ENCODE assay signal across 11 cellular contexts in the genomic region with DNA sequence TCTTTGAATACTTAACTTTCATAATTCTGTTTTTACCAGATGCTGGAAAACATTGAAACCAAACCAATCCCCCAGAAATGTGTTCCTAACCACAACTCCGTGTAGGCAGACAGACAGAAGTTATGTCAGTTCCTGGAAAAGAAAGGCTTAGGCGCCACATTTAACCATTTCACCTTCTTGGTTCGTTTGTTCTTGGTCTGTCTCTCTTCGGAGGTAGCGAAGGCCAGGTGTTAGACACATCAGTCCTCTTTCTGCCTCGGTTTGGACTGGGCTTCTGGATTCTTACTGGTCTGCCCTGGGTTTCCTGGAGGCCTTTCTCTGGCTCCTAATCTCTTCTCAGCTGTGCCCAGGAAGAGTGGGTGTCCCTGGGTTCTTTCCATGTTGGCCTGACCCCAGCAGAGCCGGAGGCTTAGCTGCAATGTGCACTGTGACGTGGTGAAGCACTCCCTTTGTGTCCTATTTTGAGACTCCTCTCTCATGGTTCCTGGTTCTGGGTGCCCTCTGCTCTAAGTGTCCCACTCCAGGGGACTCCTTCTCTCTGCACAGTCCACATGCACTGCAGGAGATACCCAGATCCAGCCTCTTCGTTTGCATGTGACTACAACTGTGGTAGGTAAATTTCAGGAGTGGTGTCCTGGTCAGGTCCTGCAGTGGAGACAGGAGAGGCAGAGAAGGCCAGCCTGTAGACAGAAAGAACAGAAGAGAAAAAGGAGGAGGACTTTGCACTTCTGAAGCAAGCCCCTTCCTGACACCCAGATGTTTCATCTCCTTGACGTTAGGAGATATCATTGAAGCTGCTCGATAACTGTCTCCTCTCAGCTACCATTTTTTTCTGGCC. TPM values are rescaled to one million over a fixed set of nuclear protein-coding genes. Genes with fewer than 3 reads are reported as not detected.
DNase-seq lines count a peak whose midpoint lies in the region; ATAC-seq and TF ChIP-seq lines count a peak whose summit lies in the region.
"Had no signal": no experiment of that assay in that cellular context is flagged by ENCODE, and none has a peak within 500 bp of the region (broad histone marks: within the 10 kb centered on the region; RNA-seq: fewer than 3 reads in every experiment).

No MANE protein-coding gene starts in this region.

- H3K27ac ChIP-seq in SJSA1 = peak overlapping the region; percentile 10
- H3K27ac ChIP-seq in sigmoid colon = peak overlapping the region; percentile 23 to 58 (median 47)
- H3K27ac ChIP-seq in mesendoderm (ENCODE audit: low read depth, low read length) = no peak overlapping the region

- WGBS in sigmoid colon, 2 donors = 59 to 71% methylated on average over 11 of the region's 11 CpGs
- no CpG with 5 or more reads among the region's 11 CpGs for WGBS in mesendoderm (ENCODE audit: extremely low coverage, insufficient coverage, low lambda C conversion rate)

- no peaks in the 10 kb centered on the region for H3K27me3 ChIP-seq in SJSA1 (replicated peaks)
- H3K27me3 ChIP-seq in sigmoid colon = no peaks in the 10 kb centered on the region
- H3K27me3 ChIP-seq in mesendoderm (ENCODE audit: insufficient read depth, low read length, poor library complexity) = no peaks in the 10 kb centered on the region

- no peak overlapping the region for H3K23ac ChIP-seq in mesendoderm (ENCODE audit: low read length)

- H3K36me3 ChIP-seq in SJSA1 = no peaks in the 10 kb centered on the region
- H3K36me3 ChIP-seq in sigmoid colon = no peaks in the 10 kb centered on the region
- H3K36me3 ChIP-seq in mesendoderm (ENCODE audit: control insufficient read depth, insufficient read depth, low read length) = no peaks in the 10 kb centered on the region

- no peak overlapping the region for H3K4me2 ChIP-seq in mesendoderm (ENCODE audit: low read length)

- no peaks in the 10 kb centered on the region for H3K79me1 ChIP-seq in mesendoderm (ENCODE audit: low read length)

- peak; percentile 75 for DNase-seq in GM03348 (ENCODE audit: low spot score)
- peak in 1 of 2 experiments; percentile 43 for DNase-seq in SJSA1 (ENCODE audit: low read depth in 1 of 2, low spot score in 2 of 2)
- peak; percentile 51 for DNase-seq in fibroblast of the conjunctiva (ENCODE audit: low read depth)
- no peak for DNase-seq in sigmoid colon
- DNase-seq in DMS53 (lab: John Stamatoyannopoulos, UW) = no peak
- no peak for DNase-seq in mesendoderm
- DNase-seq: activated naive CD4-positive, alpha-beta T cell; hippocampal formation; Karpas-422 had no signal

- H3K9ac ChIP-seq in mesendoderm (ENCODE audit: low read length) = no peak overlapping the region

- no peak overlapping the region for H2AK5ac ChIP-seq in mesendoderm (ENCODE audit: low read length)

- H4K8ac ChIP-seq in mesendoderm (ENCODE audit: low read depth, low read length) = no peak overlapping the region

- H2BK120ac ChIP-seq in mesendoderm (ENCODE audit: low read depth, low read length) = no peak overlapping the region

- no peak overlapping the region for H4K5ac ChIP-seq in mesendoderm (ENCODE audit: low read length)

- H2BK15ac ChIP-seq in mesendoderm (replicated peaks; ENCODE audit: low read depth) = no peak overlapping the region

- H3K9me3 ChIP-seq in SJSA1 (replicated peaks) = no peaks in the 10 kb centered on the region
- no peaks in the 10 kb centered on the region for H3K9me3 ChIP-seq in sigmoid colon

- no peak for ATAC-seq in GM18520 (IDR thresholded peaks at IDR 0.05; ENCODE audit: unreplicated experiment)
- no peak for ATAC-seq in GM19467 (IDR thresholded peaks at IDR 0.05; ENCODE audit: unreplicated experiment)

- no peak for TF ChIP-seq CTCF in sigmoid colon (IDR thresholded peaks at IDR 0.05)

- peaks cover 25% of the 10 kb centered on the region for H3K4me1 ChIP-seq in SJSA1 (replicated peaks)
- peaks cover 0 to 25% (median 17%) of the 10 kb centered on the region in 4 donors for H3K4me1 ChIP-seq in sigmoid colon
- no peaks in the 10 kb centered on the region for H3K4me1 ChIP-seq in mesendoderm (ENCODE audit: control insufficient read depth, low read depth, low read length)

- no peak overlapping the region for H3K4ac ChIP-seq in mesendoderm (ENCODE audit: low read depth, low read length)

- H3K4me3 ChIP-seq in SJSA1 (no peak overlapping the region), sigmoid colon (no peak overlapping the region), mesendoderm (ENCODE audit: low read length) (no peak overlapping the region)

- H3K56ac ChIP-seq in mesendoderm (ENCODE audit: low read length) = no peak overlapping the region

- intact Hi-C loops in sigmoid colon (cut with DNase I) = loop anchor here (5.0 kb wide), 1 partner anchor 262 kb away; no protein-coding TSS in a partner anchor

- no peak for TF ChIP-seq POLR2A in sigmoid colon (IDR thresholded peaks at IDR 0.05)

- no peak for TF ChIP-seq EP300 in sigmoid colon (IDR thresholded peaks at IDR 0.05)

- H2BK5ac ChIP-seq in mesendoderm (ENCODE audit: low read length) = no peak overlapping the region

- no peaks in the 10 kb centered on the region for H3K79me2 ChIP-seq in mesendoderm (ENCODE audit: control insufficient read depth, insufficient read depth, low read length)

- H3K18ac ChIP-seq in mesendoderm (ENCODE audit: low read length) = no peak overlapping the region

RNA-seq across cellular contexts. Expression of gene RAB31, which starts 23.0 kb away (rescaled TPM):
- 58.9 and 72.2 TPM in 2 replicates for total RNA-seq in SJSA1 (2014; rRNA removed; shearing (Covaris generic))
- total RNA-seq in sigmoid colon = 10 to 100 TPM; 52.0 to 74.6 (median 65.9) TPM
- polyA plus RNA-seq in sigmoid colon = 10 to 100 TPM; 16.2 to 22.2 (median 21.8) TPM
- polyA plus RNA-seq in mesendoderm (2013, experiment 1 of 2) = 61.9 TPM
- 62.7 TPM for polyA plus RNA-seq in mesendoderm (2013, experiment 2 of 2)

Comparison
In these comparisons a context has a peak if more than half of its experiments do, and no peak if none do; other contexts are left out.
1. DNase-seq: peak in GM03348 (single experiment) and fibroblast of the conjunctiva (single experiment); none in sigmoid colon (single experiment), DMS53 (single experiment) and mesendoderm (single experiment).